Comparison of ENCODE assay signal across 8 cellular contexts in the genomic region with DNA sequence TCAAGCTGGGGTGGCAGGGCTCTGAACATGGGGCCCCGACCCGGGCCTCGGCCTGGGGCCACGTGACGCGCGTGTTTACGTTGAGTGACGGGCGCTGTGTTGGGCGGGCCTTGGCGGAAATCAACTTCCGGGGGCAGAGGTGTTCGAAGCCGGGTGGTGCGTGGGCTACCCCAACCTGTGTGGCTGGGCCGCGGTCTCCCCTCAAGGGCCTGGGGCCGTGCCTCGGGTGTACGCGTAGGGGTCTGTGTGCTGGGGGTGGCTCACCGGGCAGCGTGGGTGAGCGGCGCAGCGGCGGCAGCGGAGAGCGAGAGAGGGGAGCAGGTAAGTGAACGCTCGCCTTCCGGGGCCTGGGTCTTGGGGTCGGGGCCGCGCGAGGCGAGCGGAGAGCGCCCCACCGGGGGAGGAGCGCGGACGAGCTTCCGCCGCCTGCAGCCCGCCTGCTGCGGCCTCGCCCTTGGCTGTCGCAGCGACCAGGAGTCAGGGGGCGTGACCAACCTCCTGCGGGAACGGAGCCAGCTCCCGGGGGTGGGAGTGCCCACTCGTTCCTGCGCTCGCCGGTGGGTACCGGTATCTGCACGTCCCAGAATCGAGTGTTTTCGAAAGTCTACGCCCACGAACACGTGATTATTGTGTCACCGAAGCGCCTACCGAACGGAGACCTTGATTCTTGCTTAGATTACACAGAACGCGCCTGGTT. TPM values are rescaled to one million over a fixed set of nuclear protein-coding genes. Genes with fewer than 3 reads are reported as not detected.
DNase-seq lines count a peak whose midpoint lies in the region; ATAC-seq, FAIRE-seq and TF ChIP-seq lines count a peak whose summit lies in the region.

A gene with protein sequence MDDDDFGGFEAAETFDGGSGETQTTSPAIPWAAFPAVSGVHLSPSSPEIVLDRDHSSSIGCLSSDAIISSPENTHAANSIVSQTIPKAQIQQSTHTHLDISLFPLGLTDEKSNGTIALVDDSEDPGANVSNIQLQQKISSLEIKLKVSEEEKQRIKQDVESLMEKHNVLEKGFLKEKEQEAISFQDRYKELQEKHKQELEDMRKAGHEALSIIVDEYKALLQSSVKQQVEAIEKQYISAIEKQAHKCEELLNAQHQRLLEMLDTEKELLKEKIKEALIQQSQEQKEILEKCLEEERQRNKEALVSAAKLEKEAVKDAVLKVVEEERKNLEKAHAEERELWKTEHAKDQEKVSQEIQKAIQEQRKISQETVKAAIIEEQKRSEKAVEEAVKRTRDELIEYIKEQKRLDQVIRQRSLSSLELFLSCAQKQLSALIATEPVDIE (plus strand): TSS at position 136 of the 697 bp plus-strand sequence. CDS start 66,760 bp downstream, outside the sequence.

- peak within 1 kb of the TSS; percentile 99 for H3K4me2 ChIP-seq in keratinocyte (ENCODE audit: control insufficient read depth, extremely low read depth, insufficient read depth, low read depth, low read length)

- dilution Hi-C loops in keratinocyte (cut with MboI; ENCODE audit: extremely low pct_ligation_motif_present, low sequenced_read_pairs) = no loop called here

- no peaks in the 10 kb centered on the region for H3K36me3 ChIP-seq in keratinocyte (ENCODE audit: control insufficient read depth in 2 of 2, extremely low read depth in 1 of 2, insufficient read depth in 2 of 2, low read length in 2 of 2)

- H3K79me2 ChIP-seq in keratinocyte (ENCODE audit: control insufficient read depth, insufficient read depth, low read length) = peaks cover 19% of the 10 kb centered on the region

- FAIRE-seq in keratinocyte (lab: Jason Lieb, UNC) = peak; percentile 20

- ATAC-seq in GM18873 (IDR thresholded peaks at IDR 0.05; ENCODE audit: low FRiP score, unreplicated experiment) (peak; percentile 82), HG03135 (IDR thresholded peaks at IDR 0.05; ENCODE audit: unreplicated experiment) (peak; percentile 92)

- no peak for TF ChIP-seq CTCF in keratinocyte (optimal IDR thresholded peaks at IDR 0.05 in 1 of 3, IDR thresholded peaks at IDR 0.05 in 1 of 3, conservative IDR thresholded peaks at IDR 0.05 in 1 of 3; ENCODE audit: extremely low read depth in 1 of 3, insufficient read depth in 2 of 3, low read length in 3 of 3)

- peaks cover 17% of the 10 kb centered on the region for H3K4me1 ChIP-seq in keratinocyte (ENCODE audit: control insufficient read depth, extremely low read depth, insufficient read depth, low read length)

- in situ Hi-C loops in ACHN (cut with HindIII; ENCODE audit: low pct_ligation_motif_present, low pct_unique_long_range_greater_than_20kb, low sequenced_read_pairs) = no loop called here

- H3K9me1 ChIP-seq in keratinocyte (ENCODE audit: control insufficient read depth, extremely low read depth, insufficient read depth, low read length) = no peaks in the 10 kb centered on the region

- peak within 1 kb of the TSS; percentile 92 for H2AFZ ChIP-seq in keratinocyte (ENCODE audit: control insufficient read depth, low read length)

- H3K27me3 ChIP-seq in keratinocyte (ENCODE audit: control insufficient read depth, extremely low read depth, insufficient read depth, low read length) = no peaks in the 10 kb centered on the region

- H3K9me3 ChIP-seq in keratinocyte (ENCODE audit: control insufficient read depth, low read depth, low read length) = no peaks in the 10 kb centered on the region

- no peaks in the 10 kb centered on the region for H4K20me1 ChIP-seq in keratinocyte (ENCODE audit: control insufficient read depth, extremely low read depth, insufficient read depth, low read length)

- DNase-seq in ACHN (peak; percentile 91), NCI-H345 treated with DMSO at 0.1 percent for 48 hours (lab: John Stamatoyannopoulos, UW; ENCODE audit: unreplicated experiment) (peak; percentile 49), keratinocyte (ENCODE audit: low read depth, low spot score) (peak; percentile 66)
- peak; percentile 82 for DNase-seq in activated CD4-positive, CD25-positive, alpha-beta regulatory T cell treated with anti-CD3 and anti-CD28 coated beads, Interleukin-2, amount 50 U/mL, for 16 hours (ENCODE audit: low read depth, low spot score)
- peak; percentile 93 for DNase-seq in central memory CD4-positive, alpha-beta T cell
- DNase-seq in stimulated activated CD4-positive, alpha-beta T cell treated with anti-CD3 and anti-CD28 coated beads, Interleukin-15, amount 100 ng/mL, for 24 hours = peak; percentile 91

- H3K4me3 ChIP-seq in keratinocyte (ENCODE audit: control insufficient read depth in 2 of 3, extremely low read depth in 1 of 3, insufficient read depth in 2 of 3, low read depth in 1 of 3, low read length in 3 of 3) = peak within 1 kb of the TSS; percentile 73 to 92 (median 74)

- H3K9ac ChIP-seq in keratinocyte (ENCODE audit: control insufficient read depth, extremely low read depth, insufficient read depth, low read length) = peak within 1 kb of the TSS; percentile 96

- H3K27ac ChIP-seq in keratinocyte (ENCODE audit: control insufficient read depth, insufficient read depth, low read length) = peak within 1 kb of the TSS; percentile 99

RNA-seq across cellular contexts. Expression of the gene that starts here (rescaled TPM):
- 18.8 to 29.8 TPM (median 26.5 TPM) in 3 replicates for polyA plus RNA-seq in keratinocyte
- 182 TPM for polyA plus RNA-seq in keratinocyte (2011; ENCODE audit: low read depth)
- 21.7 and 35.5 TPM in 2 replicates for polyA plus RNA-seq in keratinocyte (2011; cell fraction: cytosol; rRNA removed)
- polyA plus RNA-seq in keratinocyte (2011; cell fraction: nucleus; rRNA removed) = 21.9 and 27.3 TPM in 2 replicates
- 20.6 TPM in 2 replicates for polyA plus RNA-seq in keratinocyte (2012; ENCODE audit: low replicate concordance)
- 17.8 to 37.2 TPM (median 26.5 TPM) in 3 replicates for polyA minus RNA-seq in keratinocyte
- 32.4 TPM for polyA minus RNA-seq in keratinocyte (2011; cell fraction: cytosol; rRNA and poly(A)+ RNA removed)
- polyA minus RNA-seq in keratinocyte (2011; cell fraction: nucleus; rRNA and poly(A)+ RNA removed) = 32.4 and 65.9 TPM in 2 replicates

Comparison
In these comparisons a context has a peak if more than half of its experiments do, and no peak if none do; other contexts are left out.
1. Peak in every context shown above with its lines: DNase-seq, ATAC-seq, H3K4me3 ChIP-seq and H3K27ac ChIP-seq.